ENCODE assay signal across 9 cellular contexts in genomic region chr12:128057586-128057985, GRCh38.
"Had no signal": no experiment of that assay in that cellular context is flagged by ENCODE, and none has a peak within 500 bp of the region (broad histone marks: within the 10 kb centered on the region; RNA-seq: fewer than 3 reads in every experiment).

No MANE protein-coding gene starts in this region.

- H3K4me1 ChIP-seq: HAP-1 had no signal

- H3K4me3 ChIP-seq: GM23248, HAP-1 had no signal

- ATAC-seq: HCT116 had no signal

- H3K27ac ChIP-seq: GM23248, KMS-11 had no signal

- H2AFZ ChIP-seq: GM23248 had no signal

- H3K36me3 ChIP-seq: HAP-1 had no signal

- H3K9me3 ChIP-seq: HAP-1 had no signal

- DNase-seq: GM23248, GOT3, H7, IMR-90, KBM-7 had no signal

- FAIRE-seq: HTR-8/SVneo had no signal

- H3K9ac ChIP-seq: GM23248, KMS-11 had no signal

- H3K4me2 ChIP-seq: KMS-11 had no signal
